In genomic region chr7:50937727-50938126, GRCh38 we compare ENCODE assay signal across 29 cellular contexts.
"Had no signal": no experiment of that assay in that cellular context is flagged by ENCODE, and none has a peak within 500 bp of the region (broad histone marks: within the 10 kb centered on the region; RNA-seq: fewer than 3 reads in every experiment).

No MANE protein-coding gene starts in this region.

- H3K36me3 ChIP-seq: adrenal gland, cardiac muscle cell, esophagus muscularis mucosa, gastrocnemius medialis, heart left ventricle had no signal

- H3K27me3 ChIP-seq: adrenal gland, body of pancreas, cardiac muscle cell, gastrocnemius medialis, heart left ventricle had no signal

- H3K4me1 ChIP-seq: adrenal gland, body of pancreas, esophagus muscularis mucosa, foreskin keratinocyte, gastrocnemius medialis, heart left ventricle had no signal

- DNase-seq: activated CD4-positive, alpha-beta T cell treated with anti-CD3 and anti-CD28 coated beads for 4 hours; activated CD4-positive, alpha-beta T cell treated with anti-CD3 and anti-CD28 coated beads, Interleukin-2, amount 50 U/mL, for 1 hour; activated CD4-positive, alpha-beta T cell treated with anti-CD3 and anti-CD28 coated beads, Interleukin-2, amount 50 U/mL, for 48 hours; activated CD4-positive, CD25-positive, alpha-beta regulatory T cell; activated CD4-positive, CD25-positive, alpha-beta regulatory T cell treated with anti-CD3 and anti-CD28 coated beads, Interleukin-2, amount 50 U/mL, for 72 hours; activated CD8-positive, alpha-beta memory T cell treated with anti-CD3 and anti-CD28 coated beads, Interleukin-2, amount 10 ng/mL, durations not matched to agents 7 days and 5 days; activated CD8-positive, alpha-beta memory T cell treated with anti-CD3 and anti-CD28 coated beads, Interleukin-2, amount 50 U/mL, for 4 hours; activated CD8-positive, alpha-beta T cell treated with anti-CD3 and anti-CD28 coated beads, Interleukin-2, amount 10 ng/mL, durations not matched to agents 7 days and 5 days; activated effector memory CD4-positive, alpha-beta T cell treated with anti-CD3 and anti-CD28 coated beads, Interleukin-2, amount 50 U/mL, for 16 hours; activated naive CD4-positive, alpha-beta T cell treated with anti-CD3 and anti-CD28 coated beads for 36 hours; activated naive CD8-positive, alpha-beta T cell treated with anti-CD3 and anti-CD28 coated beads for 36 hours; activated naive CD8-positive, alpha-beta T cell treated with anti-CD3 and anti-CD28 coated beads, Interleukin-2, amount 50 U/mL, for 24 hours; activated T-cell treated with anti-CD3 and anti-CD28 coated beads, Interleukin-2, amount 50 U/mL, for 1 hour; activated T-cell treated with anti-CD3 and anti-CD28 coated beads, Interleukin-2, amount 50 U/mL, for 48 hours; adrenal gland; amygdala; aorta; body of pancreas; dorsolateral prefrontal cortex; effector memory CD4-positive, alpha-beta T cell; endodermal cell; foreskin keratinocyte; gastrocnemius medialis; glutamatergic neuron; heart left ventricle; T-helper 2 cell had no signal

- H3K9me3 ChIP-seq: adrenal gland, body of pancreas, esophagus muscularis mucosa, gastrocnemius medialis had no signal

- ATAC-seq: activated CD8-positive, alpha-beta memory T cell treated with anti-CD3 and anti-CD28 coated beads, Interleukin-2, amount 10 ng/mL, durations not matched to agents 7 days and 5 days; activated CD8-positive, alpha-beta T cell treated with anti-CD3 and anti-CD28 coated beads, Interleukin-2, amount 10 ng/mL, durations not matched to agents 7 days and 5 days; activated naive CD8-positive, alpha-beta T cell treated with anti-CD3 and anti-CD28 coated beads, Interleukin-2, amount 50 U/mL, for 24 hours; body of pancreas; foreskin keratinocyte; gastrocnemius medialis; heart left ventricle had no signal

- H3K4me3 ChIP-seq: adrenal gland, body of pancreas, cardiac muscle cell, coronary artery, dorsolateral prefrontal cortex, esophagus muscularis mucosa, gastrocnemius medialis, heart left ventricle had no signal

- H3K27ac ChIP-seq: adrenal gland, body of pancreas, cardiac muscle cell, coronary artery, dorsolateral prefrontal cortex, esophagus muscularis mucosa, foreskin keratinocyte, gastrocnemius medialis, heart left ventricle had no signal
